In the genomic region with DNA sequence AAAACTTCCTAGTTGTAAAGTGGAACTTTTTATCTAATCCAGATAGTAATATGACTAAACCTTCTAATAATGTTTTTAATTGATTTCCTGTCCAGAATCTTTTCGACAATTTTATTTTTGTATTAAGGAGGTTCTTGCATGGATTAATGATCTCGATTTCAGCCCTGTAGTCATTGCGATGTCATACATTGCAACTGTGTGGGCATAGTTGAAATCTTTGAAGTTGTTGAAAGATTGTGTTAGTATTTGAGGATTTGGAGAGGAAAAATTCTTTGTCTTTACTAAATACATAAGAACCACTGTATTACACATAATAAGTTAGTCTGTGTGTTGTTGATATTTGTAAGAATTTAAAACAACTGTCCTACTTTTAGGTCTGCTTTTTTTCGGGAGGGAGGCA, we compare ENCODE assay signal across 18 cellular contexts. TPM values are rescaled to one million over a fixed set of nuclear protein-coding genes. Genes with fewer than 3 reads are reported as not detected.
DNase-seq lines count a peak whose midpoint lies in the region; ATAC-seq and TF ChIP-seq lines count a peak whose summit lies in the region.
"Had no signal": no experiment of that assay in that cellular context is flagged by ENCODE, and none has a peak within 500 bp of the region (broad histone marks: within the 10 kb centered on the region; RNA-seq: fewer than 3 reads in every experiment).

No MANE protein-coding gene starts in this region.

- H3K4me1 Mint-ChIP-seq in activated CD8-positive, alpha-beta T cell treated with anti-CD3 and anti-CD28 coated beads for 36 hours (ENCODE audit: low read depth): peaks cover 38% of the 10 kb centered on the region

- ATAC-seq in heart left ventricle (peak in 2 of 4 donors; percentile 23 to 32), left cardiac atrium (no peak), thoracic aorta (ENCODE audit: insufficient number of reproducible peaks, low FRiP score, low read depth) (no peak)
- ATAC-seq in activated CD8-positive, alpha-beta T cell treated with anti-CD3 and anti-CD28 coated beads for 36 hours: no peak
- ATAC-seq: stimulated activated effector memory CD8-positive, alpha-beta T cell treated with anti-CD3 and anti-CD28 coated beads, Interleukin-12 subunit alpha, Interleukin-12 subunit beta, amount 100 ng/mL, for 72 hours had no signal

- H3K9me3 ChIP-seq in heart left ventricle: no peaks in the 10 kb centered on the region
- no peaks in the 10 kb centered on the region for H3K9me3 ChIP-seq in thoracic aorta
- H3K9me3 ChIP-seq: Caco-2, right lobe of liver, SJSA1, uterus had no signal

- peak overlapping the region in 8 of 12 donors; percentile 4 to 78 (median 22) for H3K27ac ChIP-seq in heart left ventricle
- H3K27ac ChIP-seq in thoracic aorta: peak overlapping the region in 1 of 2 donors; percentile 20
- no peak overlapping the region for H3K27ac ChIP-seq in RWPE1
- H3K27ac ChIP-seq: SJSA1, uterus had no signal

- TF ChIP-seq POLR2A in heart left ventricle (IDR thresholded peaks at IDR 0.05): no peak

- H3K27me3 ChIP-seq in heart left ventricle (no peaks in the 10 kb centered on the region), thoracic aorta (replicated peaks; ENCODE audit: insufficient read depth) (no peaks in the 10 kb centered on the region)
- H3K27me3 ChIP-seq: right lobe of liver, SJSA1, uterus had no signal

- intact Hi-C loops in heart left ventricle (cut with DNase I) (no loop called here), left cardiac atrium (cut with DNase I) (no loop called here)
- intact Hi-C loops in activated CD8-positive, alpha-beta T cell treated with anti-CD3 and anti-CD28 coated beads for 36 hours (cut with micrococcal nuclease): no loop called here

- H3K27me3 Mint-ChIP-seq in activated CD8-positive, alpha-beta T cell treated with anti-CD3 and anti-CD28 coated beads for 36 hours: no peaks in the 10 kb centered on the region
- H3K27me3 Mint-ChIP-seq: naive thymus-derived CD4-positive, alpha-beta T cell had no signal

- CTCF ChIA-PET in RWPE1 (lab: Yijun Ruan, JAX): interaction anchor here (0.7 kb wide), 1 partner anchor 86 kb away, joined by 3 read pairs; no protein-coding TSS in a partner anchor
- CTCF ChIA-PET in activated CD8-positive, alpha-beta T cell treated with anti-CD3 and anti-CD28 coated beads for 36 hours (lab: Charles Lee): interaction anchor here (1.0 to 1.2 kb wide), 2 partner anchors 11 to 47 kb away, joined by 3 to 4 read pairs; no protein-coding TSS in a partner anchor

- no peak overlapping the region for H3K4me3 Mint-ChIP-seq in activated CD8-positive, alpha-beta T cell treated with anti-CD3 and anti-CD28 coated beads for 36 hours
- H3K4me3 Mint-ChIP-seq: naive thymus-derived CD4-positive, alpha-beta T cell; stimulated activated effector memory CD8-positive, alpha-beta T cell treated with anti-CD3 and anti-CD28 coated beads, Interleukin-12 subunit alpha, Interleukin-12 subunit beta, amount 100 ng/mL, for 72 hours had no signal

- DNase-seq in heart left ventricle (no peak), left cardiac atrium (no peak), cardiac fibroblast (ENCODE audit: low read depth in 2 of 2) (peak; percentile 24 to 46), lung microvascular endothelial cell (ENCODE audit: low read depth in 2 of 2) (peak; percentile 20 to 21), thoracic aorta (ENCODE audit: low spot score) (no peak), RWPE1 (ENCODE audit: low spot score) (no peak)
- no peak for DNase-seq in activated T-cell treated with anti-CD3 and anti-CD28 coated beads, Interleukin-2, amount 50 U/mL, for 1 hour
- no peak for DNase-seq in activated CD8-positive, alpha-beta T cell treated with anti-CD3 and anti-CD28 coated beads for 36 hours
- DNase-seq: activated CD4-positive, alpha-beta T cell treated with anti-CD3 and anti-CD28 coated beads, Interleukin-2, amount 50 U/mL, for 4 hours; aorta; Caco-2; kidney; naive thymus-derived CD4-positive, alpha-beta T cell; right lobe of liver; stimulated activated CD4-positive, alpha-beta T cell treated with anti-CD3 and anti-CD28 coated beads, Interleukin-4, amount 100 ng/mL, for 4 hours; uterus had no signal

- H3K36me3 ChIP-seq in heart left ventricle (no peaks in the 10 kb centered on the region), thoracic aorta (no peaks in the 10 kb centered on the region)
- H3K36me3 ChIP-seq: right lobe of liver, uterus had no signal

- no peaks in the 10 kb centered on the region for H3K9me3 Mint-ChIP-seq in activated CD8-positive, alpha-beta T cell treated with anti-CD3 and anti-CD28 coated beads for 36 hours
- H3K9me3 Mint-ChIP-seq: naive thymus-derived CD4-positive, alpha-beta T cell; stimulated activated effector memory CD8-positive, alpha-beta T cell treated with anti-CD3 and anti-CD28 coated beads, Interleukin-12 subunit alpha, Interleukin-12 subunit beta, amount 100 ng/mL, for 72 hours had no signal

- TF ChIP-seq CTCF in heart left ventricle (IDR thresholded peaks at IDR 0.05) (no peak), cardiac fibroblast (IDR thresholded peaks at IDR 0.05; ENCODE audit: low read depth, low read length) (no peak), thoracic aorta (IDR thresholded peaks at IDR 0.05) (no peak), RWPE1 (conservative IDR thresholded peaks at IDR 0.05; ENCODE audit: low read depth) (no peak)
- no peak for TF ChIP-seq CTCF in activated CD8-positive, alpha-beta T cell treated with anti-CD3 and anti-CD28 coated beads for 36 hours (IDR thresholded peaks at IDR 0.05)

- peaks cover 22% of the 10 kb centered on the region for H3K36me3 Mint-ChIP-seq in activated CD8-positive, alpha-beta T cell treated with anti-CD3 and anti-CD28 coated beads for 36 hours (ENCODE audit: low read depth)

- H3K4me1 ChIP-seq in heart left ventricle: peaks cover 0 to 60% (median 36%) of the 10 kb centered on the region in 12 donors
- peaks cover 32 to 35% of the 10 kb centered on the region in 2 donors for H3K4me1 ChIP-seq in thoracic aorta (ENCODE audit: control insufficient read depth in 1 of 2, low read depth in 2 of 2)
- H3K4me1 ChIP-seq: uterus had no signal

- POLR2A ChIA-PET in RWPE1 (lab: Yijun Ruan, JAX; ENCODE audit: low non-redundant PET): no interaction called here
- POLR2A ChIA-PET in activated CD8-positive, alpha-beta T cell treated with anti-CD3 and anti-CD28 coated beads for 36 hours (lab: Charles Lee): no interaction called here

- 43 to 63% (median 48%) methylated on average over 4 of the region's 4 CpGs for WGBS in heart left ventricle, 4 donors

- H3K27ac Mint-ChIP-seq in activated CD8-positive, alpha-beta T cell treated with anti-CD3 and anti-CD28 coated beads for 36 hours: no peak overlapping the region
- H3K27ac Mint-ChIP-seq: stimulated activated effector memory CD8-positive, alpha-beta T cell treated with anti-CD3 and anti-CD28 coated beads, Interleukin-12 subunit alpha, Interleukin-12 subunit beta, amount 100 ng/mL, for 72 hours had no signal

- peak overlapping the region in 2 of 12 donors; percentile 11 to 31 for H3K4me3 ChIP-seq in heart left ventricle
- H3K4me3 ChIP-seq in cardiac fibroblast (replicated peaks in 1 of 2; ENCODE audit: low read depth in 2 of 2, low read length in 2 of 2): peak overlapping the region in 1 of 2 donors; percentile 24
- peak overlapping the region; percentile 37 for H3K4me3 ChIP-seq in thoracic aorta
- H3K4me3 ChIP-seq: right lobe of liver, SJSA1, uterus had no signal

RNA-seq across cellular contexts. Expression of a gene that starts 31.1 kb away (rescaled TPM):
- total RNA-seq in heart left ventricle: 10 to 100 TPM; 44.5 to 56.8 (median 52.4) TPM
- 10 to 100 TPM; 12.0 to 30.8 TPM for polyA plus RNA-seq in heart left ventricle
- 10 to 100 TPM; 37.8 to 38.1 TPM for total RNA-seq in left cardiac atrium
- total RNA-seq in lung microvascular endothelial cell: 82.8 and 109 TPM in 2 replicates
- 10 to 100 TPM; 65.1 to 79.0 TPM for total RNA-seq in thoracic aorta
- total RNA-seq in activated CD8-positive, alpha-beta T cell treated with anti-CD3 and anti-CD28 coated beads for 36 hours: 10 to 100 TPM; 43.8 to 44.6 TPM

Comparison
In these comparisons a context has a peak if more than half of its experiments do, and no peak if none do; other contexts are left out.
1. DNase-seq: peak in cardiac fibroblast (2 of 2) and lung microvascular endothelial cell (2 of 2); none in heart left ventricle (0 of 5), left cardiac atrium (single experiment), thoracic aorta (single experiment), activated T-cell treated with anti-CD3 and anti-CD28 coated beads, Interleukin-2, amount 50 U/mL, for 1 hour (single experiment), RWPE1 (single experiment) and activated CD8-positive, alpha-beta T cell treated with anti-CD3 and anti-CD28 coated beads for 36 hours (single experiment).